In the genomic region with DNA sequence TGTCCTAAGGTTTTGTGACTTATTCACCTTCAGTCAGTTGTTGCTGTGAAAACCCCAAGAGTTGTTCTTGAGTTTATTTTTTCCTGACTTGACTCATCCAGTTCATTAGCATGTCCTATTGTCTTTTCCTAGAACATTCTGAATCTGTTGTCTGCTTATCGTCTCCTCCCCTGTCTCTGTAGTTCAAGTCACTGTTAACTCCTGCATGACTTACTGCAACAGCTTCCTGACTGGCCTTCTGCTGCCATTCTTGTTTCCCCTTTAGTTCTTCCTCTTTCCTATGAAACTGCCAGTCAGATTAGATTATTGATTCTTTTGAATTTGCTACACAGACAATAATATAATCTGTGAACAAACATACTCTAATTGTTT, we compare ENCODE assay signal across 7 cellular contexts.
DNase-seq lines count a peak whose midpoint lies in the region; FAIRE-seq and TF ChIP-seq lines count a peak whose summit lies in the region.

No MANE protein-coding gene starts in this region.

- H3K27me3 ChIP-seq in HUES64 (ENCODE audit: insufficient read depth, low read length) (no peaks in the 10 kb centered on the region), bronchial epithelial cell (ENCODE audit: control insufficient read depth, insufficient read depth, low read length) (no peaks in the 10 kb centered on the region)

- DNase-seq in GM19238 (ENCODE audit: insufficient read length, low spot score) (peak; percentile 2), bronchial epithelial cell (ENCODE audit: low read depth) (peak; percentile 89), midbrain (lab: John Stamatoyannopoulos, UW) (peak; percentile 48), NAMALWA (ENCODE audit: low spot score) (no peak), hepatic stellate cell (ENCODE audit: low spot score) (no peak)
- DNase-seq in central memory CD4-positive, alpha-beta T cell, result no peak

- peaks cover 3% of the 10 kb centered on the region; the same call in 1 of the 2 replicates for H3K9me3 ChIP-seq in HUES64 (ENCODE audit: insufficient read depth, low read depth, low read length)

- peak; percentile 7 for FAIRE-seq in bronchial epithelial cell (lab: Jason Lieb, UNC)

- 13% methylated on average over 1 of the region's 1 CpG for WGBS in HUES64

- TF ChIP-seq CTCF in bronchial epithelial cell (IDR thresholded peaks at IDR 0.05; ENCODE audit: insufficient read depth, low read length, severe bottlenecking), result no peak

- H3K4me3 ChIP-seq in HUES64 (ENCODE audit: low read length) (no peak overlapping the region), bronchial epithelial cell (ENCODE audit: low read depth, low read length) (no peak overlapping the region)

- peaks cover 27% of the 10 kb centered on the region for H3K4me1 ChIP-seq in HUES64 (ENCODE audit: insufficient read depth, low read length)

- H3K36me3 ChIP-seq in HUES64 (ENCODE audit: insufficient read depth, low read length) (no peaks in the 10 kb centered on the region), bronchial epithelial cell (ENCODE audit: control insufficient read depth, insufficient read depth, low read length) (peaks cover 1% of the 10 kb centered on the region)

- H3K9ac ChIP-seq in HUES64 (ENCODE audit: low read depth, low read length), result peak overlapping the region; percentile 28; the same call in 1 of the 2 replicates

- peak overlapping the region; percentile 59 for H3K27ac ChIP-seq in HUES64 (ENCODE audit: low read depth, low read length)

Comparison
In these comparisons a context has a peak if more than half of its experiments do, and no peak if none do; other contexts are left out.
1. DNase-seq: peak in GM19238 (single experiment), bronchial epithelial cell (single experiment) and midbrain (single experiment); none in central memory CD4-positive, alpha-beta T cell (single experiment), NAMALWA (single experiment) and hepatic stellate cell (single experiment).